Comparison of ENCODE assay signal across 34 cellular contexts in the genomic region with DNA sequence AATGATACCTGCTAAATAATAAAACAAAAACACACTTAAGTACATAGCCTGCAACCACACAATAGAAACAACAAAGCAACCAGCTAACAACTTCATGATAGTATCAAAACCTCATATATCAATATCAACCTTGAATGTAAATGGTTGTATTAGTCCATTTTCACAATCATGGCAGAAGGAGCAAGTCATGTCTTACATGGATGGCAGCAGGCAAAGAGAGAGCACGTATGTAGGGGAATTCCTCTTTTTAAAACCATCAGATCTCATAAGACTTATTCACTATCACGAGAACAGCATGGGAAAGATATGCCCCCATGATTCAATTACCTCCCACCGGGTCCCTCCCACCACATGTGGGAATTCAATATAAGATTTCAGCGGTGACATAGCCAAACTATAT.
"Had no signal": no experiment of that assay in that cellular context is flagged by ENCODE, and none has a peak within 500 bp of the region (broad histone marks: within the 10 kb centered on the region; RNA-seq: fewer than 3 reads in every experiment).

No MANE protein-coding gene starts in this region.

- H3K36me3 ChIP-seq: MG63 had no signal

- H3K9me3 ChIP-seq: MG63 had no signal

- DNase-seq: Karpas-422, Kasumi-1, MG63, MM.1S, MV-4-11, NCI-H1048, NCI-H1092, NCI-H1092 treated with DMSO at 0.1 percent for 48 hours, NCI-H1105, NCI-H1105 treated with DMSO at 0.1 percent for 48 hours, NCI-H1417, NCI-H1417 treated with DMSO at 0.1 percent for 48 hours, NCI-H1436, NCI-H1436 treated with DMSO at 0.1 percent for 48 hours, NCI-H146, NCI-H1694, NCI-H1694 treated with DMSO at 0.1 percent for 48 hours, NCI-H187, NCI-H187 treated with DMSO at 0.1 percent for 48 hours, NCI-H1930, NCI-H2029, NCI-H2029 treated with DMSO at 0.1 percent for 48 hours, NCI-H2081, NCI-H2081 treated with DMSO at 0.1 percent for 48 hours, NCI-H2107, NCI-H2171, NCI-H2171 treated with DMSO at 0.1 percent for 48 hours, NCI-H2227 treated with DMSO at 0.1 percent for 48 hours, NCI-H226, NCI-H345, NCI-H446, NCI-H446 treated with DMSO at 0.1 percent for 48 hours, NCI-H510A, NCI-H510A treated with DMSO at 0.1 percent for 48 hours had no signal

- H3K27me3 ChIP-seq: MG63 had no signal

- H3K4me3 ChIP-seq: MG63 had no signal
